ENCODE assay signal across 8 cellular contexts in genomic region chr6:35602133-35602946, GRCh38.
DNase-seq lines count a peak whose midpoint lies in the region; ATAC-seq and TF ChIP-seq lines count a peak whose summit lies in the region.

No MANE protein-coding gene starts in this region.

- H3K36me3 ChIP-seq in gastrocnemius medialis: peaks cover 0 to 15% of the 10 kb centered on the region in 2 donors

- H3K27ac Mint-ChIP-seq in activated CD4-positive, alpha-beta memory T cell treated with anti-CD3 and anti-CD28 coated beads for 36 hours: peak overlapping the region; percentile 75

- H3K27ac ChIP-seq in HL-60 (replicated peaks) (peak overlapping the region; percentile 71), gastrocnemius medialis (peak overlapping the region; percentile 89 to 99 (median 92))

- CTCF ChIA-PET in activated CD4-positive, alpha-beta memory T cell treated with anti-CD3 and anti-CD28 coated beads for 36 hours (lab: Charles Lee): interaction anchor here (0.6 to 3.5 kb wide), 12 partner anchors 11 to 138 kb away, joined by 3 to 37 read pairs (median 4); partner anchors contain the start of gene ARMC12

- in situ Hi-C loops in gastrocnemius medialis (cut with MboI; ENCODE audit: low sequenced_read_pairs in 4 of 4): loop anchor here in 1 of 4 donors (5.0 kb wide), 1 partner anchor 125 kb away; no protein-coding TSS in a partner anchor

- no peak overlapping the region for H3K4me3 ChIP-seq in HL-60 (replicated peaks; ENCODE audit: insufficient read depth, low read length)
- peak overlapping the region; percentile 5 to 27 (median 10) for H3K4me3 ChIP-seq in gastrocnemius medialis

- no peaks in the 10 kb centered on the region for H3K27me3 Mint-ChIP-seq in activated CD4-positive, alpha-beta memory T cell treated with anti-CD3 and anti-CD28 coated beads for 36 hours

- H3K9me3 ChIP-seq in gastrocnemius medialis: no peaks in the 10 kb centered on the region

- peak; percentile 59 to 70 for DNase-seq in HL-60 (ENCODE audit: low read depth in 1 of 2, low spot score in 1 of 2)
- DNase-seq in activated CD4-positive, alpha-beta memory T cell treated with anti-CD3 and anti-CD28 coated beads for 36 hours: no peak
- DNase-seq in germinal center (ENCODE audit: low spot score): peak; percentile 25
- peak; percentile 74 to 76 for DNase-seq in gastrocnemius medialis
- DNase-seq in GM19238 (ENCODE audit: insufficient read length, low spot score): no peak
- DNase-seq in KG1 (lab: John Stamatoyannopoulos, UW): no peak
- no peak for DNase-seq in stimulated activated CD4-positive, alpha-beta T cell treated with anti-CD3 and anti-CD28 coated beads, Interleukin-4, amount 100 ng/mL, for 24 hours

- TF ChIP-seq CTCF in HL-60 (IDR thresholded peaks at IDR 0.05; ENCODE audit: insufficient read depth, low read length) (no peak), gastrocnemius medialis (IDR thresholded peaks at IDR 0.05 in 4 of 5, conservative IDR thresholded peaks at IDR 0.05 in 1 of 5) (no peak)

- H3K4me3 Mint-ChIP-seq in activated CD4-positive, alpha-beta memory T cell treated with anti-CD3 and anti-CD28 coated beads for 36 hours: peak overlapping the region; percentile 39

- peaks cover 16% of the 10 kb centered on the region for H3K36me3 Mint-ChIP-seq in activated CD4-positive, alpha-beta memory T cell treated with anti-CD3 and anti-CD28 coated beads for 36 hours

- H3K4me1 ChIP-seq in gastrocnemius medialis: peaks cover 84 to 99% of the 10 kb centered on the region in 2 donors

- H3K27me3 ChIP-seq in HL-60 (ENCODE audit: insufficient read depth, poor library complexity, severe bottlenecking) (no peaks in the 10 kb centered on the region), gastrocnemius medialis (no peaks in the 10 kb centered on the region)

- no peaks in the 10 kb centered on the region for H3K9me3 Mint-ChIP-seq in activated CD4-positive, alpha-beta memory T cell treated with anti-CD3 and anti-CD28 coated beads for 36 hours

- ATAC-seq in gastrocnemius medialis: peak; percentile 74 to 75
- ATAC-seq in HG03139 (IDR thresholded peaks at IDR 0.05; ENCODE audit: unreplicated experiment): no peak

- intact Hi-C loops in activated CD4-positive, alpha-beta memory T cell treated with anti-CD3 and anti-CD28 coated beads for 36 hours (cut with micrococcal nuclease): loop anchor here (2.0 to 5.0 kb wide), 2 partner anchors 65 to 130 kb away; no protein-coding TSS in a partner anchor
- intact Hi-C loops in gastrocnemius medialis (cut with DNase I; ENCODE audit: low total_unique reads): loop anchor here (1.0 kb wide), 1 partner anchor 87 kb away; no protein-coding TSS in a partner anchor

- POLR2A ChIA-PET in activated CD4-positive, alpha-beta memory T cell treated with anti-CD3 and anti-CD28 coated beads for 36 hours (lab: Charles Lee): interaction anchor here (0.9 to 1.4 kb wide), 5 partner anchors 8 to 116 kb away, joined by 3 to 5 read pairs (median 4); no protein-coding TSS in a partner anchor

- peaks cover 67% of the 10 kb centered on the region for H3K4me1 Mint-ChIP-seq in activated CD4-positive, alpha-beta memory T cell treated with anti-CD3 and anti-CD28 coated beads for 36 hours (ENCODE audit: low read depth)

- TF ChIP-seq POLR2A in gastrocnemius medialis (IDR thresholded peaks at IDR 0.05): peak; percentile 55 to 61

Comparison
In these comparisons a context has a peak if more than half of its experiments do, and no peak if none do; other contexts are left out.
1. DNase-seq: peak in HL-60 (2 of 2), germinal center (single experiment) and gastrocnemius medialis (2 of 2); none in activated CD4-positive, alpha-beta memory T cell treated with anti-CD3 and anti-CD28 coated beads for 36 hours (single experiment), GM19238 (single experiment), KG1 (single experiment) and stimulated activated CD4-positive, alpha-beta T cell treated with anti-CD3 and anti-CD28 coated beads, Interleukin-4, amount 100 ng/mL, for 24 hours (single experiment).